Comparison of ENCODE assay signal across 1 cellular context in the genomic region with DNA sequence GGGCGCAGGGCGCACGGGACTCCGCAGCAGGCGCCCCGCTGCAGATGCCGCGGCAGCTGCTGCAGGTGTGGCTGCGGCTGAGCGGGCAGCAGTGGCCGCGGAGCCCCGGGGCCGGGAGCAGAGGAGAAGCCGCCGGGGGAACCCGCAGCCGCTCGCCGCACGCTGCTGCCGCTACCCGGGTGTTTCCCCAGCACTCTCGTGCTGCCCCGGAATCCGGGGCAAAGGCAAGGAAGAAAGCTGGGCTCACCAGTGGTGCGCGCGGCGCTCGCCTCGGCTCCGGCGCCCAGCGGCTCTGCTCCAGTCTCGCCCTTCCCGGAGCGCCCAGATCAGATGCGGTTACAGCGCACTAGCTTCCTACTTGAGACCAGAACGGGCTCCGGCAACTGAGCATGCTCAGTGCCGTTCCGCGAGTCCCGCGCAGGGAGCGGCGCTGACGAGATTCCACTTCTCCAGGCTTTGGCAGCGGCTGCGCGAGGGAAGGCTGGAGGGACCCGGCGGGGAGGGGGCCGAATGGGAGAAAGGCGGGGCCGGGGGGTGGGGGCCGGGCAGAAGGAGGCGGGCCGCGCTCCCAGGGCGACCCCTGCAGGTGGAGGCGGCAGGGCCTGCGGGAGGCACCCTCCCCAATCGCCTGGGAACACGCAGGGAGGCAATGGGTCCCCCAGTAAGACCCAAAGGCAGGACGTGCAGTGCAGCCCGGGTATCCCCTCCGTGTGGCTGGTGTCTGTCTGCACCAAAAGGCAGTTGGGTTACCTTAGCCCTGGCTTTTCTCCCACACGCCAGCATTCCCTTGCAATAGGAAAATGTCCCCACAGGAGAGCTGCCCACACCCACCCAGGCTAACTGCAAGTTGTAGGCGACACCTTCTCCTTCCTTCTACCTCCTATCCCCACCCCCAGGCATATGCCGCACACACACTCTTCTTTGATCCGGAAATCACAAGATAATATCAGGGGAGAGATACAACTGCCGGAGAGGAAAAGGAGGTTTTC.
TF ChIP-seq lines count a peak whose summit lies in the region.

Gene APBB2, minus strand, starts transcription at position 385 of the 989 bp plus-strand sequence. CDS start 181,288 bp downstream, outside the sequence.

TF ChIP-seq in HepG2, 621 proteins besides CTCF, POLR2A, EP300 and RAD21 (continued from another document and continues in another):
- TF ChIP-seq, protein P1, sequence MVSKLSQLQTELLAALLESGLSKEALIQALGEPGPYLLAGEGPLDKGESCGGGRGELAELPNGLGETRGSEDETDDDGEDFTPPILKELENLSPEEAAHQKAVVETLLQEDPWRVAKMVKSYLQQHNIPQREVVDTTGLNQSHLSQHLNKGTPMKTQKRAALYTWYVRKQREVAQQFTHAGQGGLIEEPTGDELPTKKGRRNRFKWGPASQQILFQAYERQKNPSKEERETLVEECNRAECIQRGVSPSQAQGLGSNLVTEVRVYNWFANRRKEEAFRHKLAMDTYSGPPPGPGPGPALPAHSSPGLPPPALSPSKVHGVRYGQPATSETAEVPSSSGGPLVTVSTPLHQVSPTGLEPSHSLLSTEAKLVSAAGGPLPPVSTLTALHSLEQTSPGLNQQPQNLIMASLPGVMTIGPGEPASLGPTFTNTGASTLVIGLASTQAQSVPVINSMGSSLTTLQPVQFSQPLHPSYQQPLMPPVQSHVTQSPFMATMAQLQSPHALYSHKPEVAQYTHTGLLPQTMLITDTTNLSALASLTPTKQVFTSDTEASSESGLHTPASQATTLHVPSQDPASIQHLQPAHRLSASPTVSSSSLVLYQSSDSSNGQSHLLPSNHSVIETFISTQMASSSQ (IDR thresholded peaks at IDR 0.05; ENCODE audit: low read depth), result no peak
- TF ChIP-seq, protein P1 (CRISPR knock-in tag; IDR thresholded peaks at IDR 0.05; ENCODE audit: borderline replicate concordance), result peak; percentile 36; the same call in 1 of the 2 replicates
- TF ChIP-seq CBFB (CRISPR knock-in tag; IDR thresholded peaks at IDR 0.05) (peak; percentile 43; the same call in 1 of the 2 replicates), ZNF24 (IDR thresholded peaks at IDR 0.05) (no peak), TGIF2 (CRISPR knock-in tag; IDR thresholded peaks at IDR 0.05) (peak; percentile 71; the same call in 1 of the 2 replicates), RBFOX2 (IDR thresholded peaks at IDR 0.05; ENCODE audit: low read depth, low read length) (peak; percentile 89), ZNF274 (CRISPR knock-in tag; IDR thresholded peaks at IDR 0.05) (peak; percentile 63), GPBP1L1 (CRISPR knock-in tag; IDR thresholded peaks at IDR 0.05) (no peak), RORA (CRISPR knock-in tag; IDR thresholded peaks at IDR 0.05) (no peak), ZMAT3 (CRISPR knock-in tag; conservative IDR thresholded peaks at IDR 0.05) (peak; percentile 11; the same call in 1 of the 2 replicates), ZNF691 (CRISPR knock-in tag; IDR thresholded peaks at IDR 0.05; ENCODE audit: borderline replicate concordance, low read depth) (peak; percentile 39; the same call in 1 of the 2 replicates), NR2F6 (IDR thresholded peaks at IDR 0.05) (no peak), NR2F6 (CRISPR knock-in tag; IDR thresholded peaks at IDR 0.05) (0 out of 2 replicates have a peak, but pooled peaks have one; percentile 29), ATF7-NPFF (CRISPR knock-in tag; IDR thresholded peaks at IDR 0.05; ENCODE audit: low read depth) (0 out of 2 replicates have a peak, but pooled peaks have one; percentile 25), ZNF607 (CRISPR knock-in tag; IDR thresholded peaks at IDR 0.05; ENCODE audit: borderline replicate concordance) (no peak), SATB2 (CRISPR knock-in tag; IDR thresholded peaks at IDR 0.05) (no peak), KDM5B (CRISPR knock-in tag; IDR thresholded peaks at IDR 0.05; ENCODE audit: borderline replicate concordance) (peak; percentile 42), MYC (CRISPR knock-in tag; IDR thresholded peaks at IDR 0.05; ENCODE audit: borderline replicate concordance) (peak; percentile 61; the same call in 1 of the 2 replicates), FOXA3 (CRISPR knock-in tag; IDR thresholded peaks at IDR 0.05) (peak; percentile 23; the same call in 1 of the 2 replicates), SNAPC5 (CRISPR knock-in tag; IDR thresholded peaks at IDR 0.05; ENCODE audit: borderline replicate concordance) (no peak), ZSCAN12 (CRISPR knock-in tag; IDR thresholded peaks at IDR 0.05) (no peak), RFX1 (IDR thresholded peaks at IDR 0.05) (no peak), ZNF710 (CRISPR knock-in tag; IDR thresholded peaks at IDR 0.05; ENCODE audit: borderline replicate concordance) (peak; percentile 42; the same call in 1 of the 2 replicates), ZNF337 (CRISPR knock-in tag; IDR thresholded peaks at IDR 0.05; ENCODE audit: borderline replicate concordance, low read depth) (no peak), ZNF234 (CRISPR knock-in tag; conservative IDR thresholded peaks at IDR 0.05) (no peak), ZNF34 (CRISPR knock-in tag; IDR thresholded peaks at IDR 0.05; ENCODE audit: borderline replicate concordance) (0 out of 2 replicates have a peak, but pooled peaks have one; percentile 15), ZNF572 (CRISPR knock-in tag; IDR thresholded peaks at IDR 0.05) (no peak), XRCC5 (optimal IDR thresholded peaks at IDR 0.05; ENCODE audit: low read length) (peak; percentile 93), HNRNPLL (IDR thresholded peaks at IDR 0.05; ENCODE audit: low read depth, low read length, poor library complexity, severe bottlenecking) (peak; percentile 96), ZNF501 (CRISPR knock-in tag; IDR thresholded peaks at IDR 0.05) (peak; percentile 34; the same call in 1 of the 2 replicates)
- TF ChIP-seq, protein P2, sequence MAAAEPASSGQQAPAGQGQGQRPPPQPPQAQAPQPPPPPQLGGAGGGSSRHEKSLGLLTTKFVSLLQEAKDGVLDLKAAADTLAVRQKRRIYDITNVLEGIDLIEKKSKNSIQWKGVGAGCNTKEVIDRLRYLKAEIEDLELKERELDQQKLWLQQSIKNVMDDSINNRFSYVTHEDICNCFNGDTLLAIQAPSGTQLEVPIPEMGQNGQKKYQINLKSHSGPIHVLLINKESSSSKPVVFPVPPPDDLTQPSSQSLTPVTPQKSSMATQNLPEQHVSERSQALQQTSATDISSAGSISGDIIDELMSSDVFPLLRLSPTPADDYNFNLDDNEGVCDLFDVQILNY (CRISPR knock-in tag; conservative IDR thresholded peaks at IDR 0.05), result peak; percentile 45; the same call in 1 of the 2 replicates
- TF ChIP-seq, protein P3, sequence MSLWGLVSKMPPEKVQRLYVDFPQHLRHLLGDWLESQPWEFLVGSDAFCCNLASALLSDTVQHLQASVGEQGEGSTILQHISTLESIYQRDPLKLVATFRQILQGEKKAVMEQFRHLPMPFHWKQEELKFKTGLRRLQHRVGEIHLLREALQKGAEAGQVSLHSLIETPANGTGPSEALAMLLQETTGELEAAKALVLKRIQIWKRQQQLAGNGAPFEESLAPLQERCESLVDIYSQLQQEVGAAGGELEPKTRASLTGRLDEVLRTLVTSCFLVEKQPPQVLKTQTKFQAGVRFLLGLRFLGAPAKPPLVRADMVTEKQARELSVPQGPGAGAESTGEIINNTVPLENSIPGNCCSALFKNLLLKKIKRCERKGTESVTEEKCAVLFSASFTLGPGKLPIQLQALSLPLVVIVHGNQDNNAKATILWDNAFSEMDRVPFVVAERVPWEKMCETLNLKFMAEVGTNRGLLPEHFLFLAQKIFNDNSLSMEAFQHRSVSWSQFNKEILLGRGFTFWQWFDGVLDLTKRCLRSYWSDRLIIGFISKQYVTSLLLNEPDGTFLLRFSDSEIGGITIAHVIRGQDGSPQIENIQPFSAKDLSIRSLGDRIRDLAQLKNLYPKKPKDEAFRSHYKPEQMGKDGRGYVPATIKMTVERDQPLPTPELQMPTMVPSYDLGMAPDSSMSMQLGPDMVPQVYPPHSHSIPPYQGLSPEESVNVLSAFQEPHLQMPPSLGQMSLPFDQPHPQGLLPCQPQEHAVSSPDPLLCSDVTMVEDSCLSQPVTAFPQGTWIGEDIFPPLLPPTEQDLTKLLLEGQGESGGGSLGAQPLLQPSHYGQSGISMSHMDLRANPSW (CRISPR knock-in tag; IDR thresholded peaks at IDR 0.05; ENCODE audit: borderline replicate concordance), result no peak
- TF ChIP-seq, protein P4, sequence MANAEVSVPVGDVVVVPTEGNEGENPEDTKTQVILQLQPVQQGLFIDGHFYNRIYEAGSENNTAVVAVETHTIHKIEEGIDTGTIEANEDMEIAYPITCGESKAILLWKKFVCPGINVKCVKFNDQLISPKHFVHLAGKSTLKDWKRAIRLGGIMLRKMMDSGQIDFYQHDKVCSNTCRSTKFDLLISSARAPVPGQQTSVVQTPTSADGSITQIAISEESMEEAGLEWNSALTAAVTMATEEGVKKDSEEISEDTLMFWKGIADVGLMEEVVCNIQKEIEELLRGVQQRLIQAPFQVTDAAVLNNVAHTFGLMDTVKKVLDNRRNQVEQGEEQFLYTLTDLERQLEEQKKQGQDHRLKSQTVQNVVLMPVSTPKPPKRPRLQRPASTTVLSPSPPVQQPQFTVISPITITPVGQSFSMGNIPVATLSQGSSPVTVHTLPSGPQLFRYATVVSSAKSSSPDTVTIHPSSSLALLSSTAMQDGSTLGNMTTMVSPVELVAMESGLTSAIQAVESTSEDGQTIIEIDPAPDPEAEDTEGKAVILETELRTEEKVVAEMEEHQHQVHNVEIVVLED (CRISPR knock-in tag; IDR thresholded peaks at IDR 0.05; ENCODE audit: borderline replicate concordance), result peak; percentile 54; the same call in 1 of the 2 replicates
- TF ChIP-seq, protein P5, sequence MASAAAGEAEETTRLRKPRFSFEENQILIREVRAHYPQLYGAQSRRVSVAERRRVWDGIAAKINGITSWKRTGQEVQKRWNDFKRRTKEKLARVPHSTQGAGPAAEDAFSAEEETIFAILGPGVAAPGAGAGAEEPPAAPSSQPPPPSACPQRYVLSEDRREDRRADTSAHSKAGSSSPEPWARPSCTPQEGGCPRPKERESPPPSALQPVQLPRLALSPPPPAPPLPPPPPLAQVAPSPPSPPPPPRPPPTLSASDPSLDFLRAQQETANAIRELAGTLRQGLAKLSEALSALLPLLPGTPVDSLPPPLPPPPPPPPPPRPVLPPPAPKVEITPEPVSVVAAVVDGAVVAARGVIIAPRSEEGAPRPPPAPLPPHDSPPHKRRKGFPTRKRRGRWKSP (CRISPR knock-in tag; IDR thresholded peaks at IDR 0.05), result peak; percentile 62; the same call in 1 of the 2 replicates
- TF ChIP-seq, protein P6, sequence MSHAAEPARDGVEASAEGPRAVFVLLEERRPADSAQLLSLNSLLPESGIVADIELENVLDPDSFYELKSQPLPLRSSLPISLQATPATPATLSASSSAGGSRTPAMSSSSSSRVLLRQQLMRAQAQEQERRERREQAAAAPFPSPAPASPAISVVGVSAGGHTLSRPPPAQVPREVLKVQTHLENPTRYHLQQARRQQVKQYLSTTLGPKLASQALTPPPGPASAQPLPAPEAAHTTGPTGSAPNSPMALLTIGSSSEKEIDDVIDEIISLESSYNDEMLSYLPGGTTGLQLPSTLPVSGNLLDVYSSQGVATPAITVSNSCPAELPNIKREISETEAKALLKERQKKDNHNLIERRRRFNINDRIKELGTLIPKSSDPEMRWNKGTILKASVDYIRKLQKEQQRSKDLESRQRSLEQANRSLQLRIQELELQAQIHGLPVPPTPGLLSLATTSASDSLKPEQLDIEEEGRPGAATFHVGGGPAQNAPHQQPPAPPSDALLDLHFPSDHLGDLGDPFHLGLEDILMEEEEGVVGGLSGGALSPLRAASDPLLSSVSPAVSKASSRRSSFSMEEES (CRISPR knock-in tag; IDR thresholded peaks at IDR 0.05), result 0 out of 2 replicates have a peak, but pooled peaks have one; percentile 26
